Comparison of ENCODE assay signal across 9 cellular contexts in genomic region chr1:22051607-22052114, GRCh38. TPM values are rescaled to one million over a fixed set of nuclear protein-coding genes. Genes with fewer than 3 reads are reported as not detected.
A peak's percentile ranks its signal among the peaks of the same experiment; 100 is the strongest.
DNase-seq lines count a peak whose midpoint lies in the region; ATAC-seq, FAIRE-seq and TF ChIP-seq lines count a peak whose summit lies in the region.
"Had no signal": no experiment of that assay in that cellular context is flagged by ENCODE, and none has a peak within 500 bp of the region (broad histone marks: within the 10 kb centered on the region; RNA-seq: fewer than 3 reads in every experiment).

No MANE protein-coding gene starts in this region.

- no peak for TF ChIP-seq POLR2A in K562 (conservative IDR thresholded peaks at IDR 0.05)

- H4K20me1 ChIP-seq in DOHH2 (ENCODE audit: control insufficient read depth, insufficient read depth, low read depth, low read length) (peaks cover 25% of the 10 kb centered on the region), Loucy (ENCODE audit: insufficient read depth, low read length, poor library complexity, severe bottlenecking) (peaks cover 32% of the 10 kb centered on the region), K562 (replicated peaks; ENCODE audit: control insufficient read depth, insufficient read depth, low read length) (peaks cover 14% of the 10 kb centered on the region)

- BruUV-seq in K562 (replicated peaks; lab: Mats Ljungman, UMichigan) = TSS peak; percentile 78

- no peak for TF ChIP-seq CTCF in DOHH2 (IDR thresholded peaks at IDR 0.05; ENCODE audit: low read depth, low read length, poor library complexity, severe bottlenecking)
- no peak for TF ChIP-seq CTCF in Loucy (conservative IDR thresholded peaks at IDR 0.05; ENCODE audit: low read length)
- TF ChIP-seq CTCF in K562 (IDR thresholded peaks at IDR 0.05 in 2 of 3, conservative IDR thresholded peaks at IDR 0.05 in 1 of 3; ENCODE audit: insufficient read depth in 2 of 3, low read depth in 1 of 3, low read length in 3 of 3) = no peak
- TF ChIP-seq CTCF in neutrophil (IDR thresholded peaks at IDR 0.05) = no peak

- CTCF ChIA-PET in K562 (lab: Yijun Ruan, JAX; ENCODE audit: low intra/inter-chr PET ratio) = no interaction called here

- H3K4me3 ChIP-seq in DOHH2 (ENCODE audit: low read length) (peak overlapping the region; percentile 84), Loucy (ENCODE audit: low read length, poor library complexity, severe bottlenecking) (peak overlapping the region; percentile 76), K562 (peak overlapping the region; percentile 97; the same call in 1 of the 2 replicates), neutrophil (ENCODE audit: low read depth in 1 of 2, low read length in 1 of 2) (peak overlapping the region; percentile 78 to 79)

- 65% methylated on average over 13 of the region's 13 CpGs for WGBS in K562 (ENCODE audit: insufficient coverage, low coverage, missing lambda C conversion rate)

- no peaks in the 10 kb centered on the region for H3K27me3 ChIP-seq in DOHH2 (ENCODE audit: control insufficient read depth, low read length)
- H3K27me3 ChIP-seq in Loucy (ENCODE audit: insufficient read depth, low read length, poor library complexity, severe bottlenecking) = no peaks in the 10 kb centered on the region
- H3K27me3 ChIP-seq in K562 (ENCODE audit: control insufficient read depth in 2 of 2, insufficient read depth in 2 of 2, low read length in 2 of 2) = no peaks in the 10 kb centered on the region
- H3K27me3 ChIP-seq in neutrophil = no peaks in the 10 kb centered on the region
- H3K27me3 ChIP-seq: thyroid gland had no signal

- H3F3A ChIP-seq in DOHH2 (ENCODE audit: control insufficient read depth, insufficient read depth) = no peaks in the 10 kb centered on the region
- no peaks in the 10 kb centered on the region for H3F3A ChIP-seq in Loucy (ENCODE audit: low read depth)

- H3K27ac ChIP-seq in DOHH2 (ENCODE audit: low read depth, low read length) (no peak overlapping the region), K562 (ENCODE audit: extremely low read depth, low read depth, low read length) (peak overlapping the region; percentile 65), neutrophil (peak overlapping the region; percentile 100)

- no peak for TF ChIP-seq EP300 in K562 (IDR thresholded peaks at IDR 0.05; ENCODE audit: low read length)

- peak overlapping the region; percentile 77 for H3K9ac ChIP-seq in Loucy (ENCODE audit: low read depth, low read length, poor library complexity, severe bottlenecking)
- H3K9ac ChIP-seq in K562 (ENCODE audit: insufficient read depth in 1 of 2, low read depth in 2 of 2, low read length in 2 of 2) = peak overlapping the region; percentile 94 to 98; a peak in 3 of 4 replicates

- peaks cover 3% of the 10 kb centered on the region for H3K9me1 ChIP-seq in K562 (ENCODE audit: control insufficient read depth, insufficient read depth, low read length)

- in situ Hi-C loops in K562 (cut with MboI) = no loop called here

- ATAC-seq in K562 = no peak

- POLR2A ChIA-PET in K562 (lab: Yijun Ruan, JAX) = interaction anchor here (0.6 to 5.2 kb wide), 12 partner anchors 9 to 928 kb away, joined by 3 to 47 read pairs (median 4); no protein-coding TSS in a partner anchor

- H3K36me3 ChIP-seq in DOHH2 (ENCODE audit: control insufficient read depth, low read length) (peaks cover 27% of the 10 kb centered on the region), Loucy (ENCODE audit: insufficient read depth, low read length) (no peaks in the 10 kb centered on the region), K562 (ENCODE audit: control insufficient read depth, insufficient read depth, low read length) (peaks cover 24% of the 10 kb centered on the region), neutrophil (peaks cover 4% of the 10 kb centered on the region)
- H3K36me3 ChIP-seq: thyroid gland had no signal

- intact Hi-C loops in K562 (cut with micrococcal nuclease) = loop anchor here (1.0 kb wide), 1 partner anchor 26 kb away; no protein-coding TSS in a partner anchor

- no peak for TF ChIP-seq RAD21 in K562 (CRISPR knock-in tag; conservative IDR thresholded peaks at IDR 0.05 in 1 of 2, IDR thresholded peaks at IDR 0.05 in 1 of 2)

- DNase-seq in K562 (ENCODE audit: extremely low read depth in 1 of 4, low spot score in 3 of 4) (peak in 2 of 4 experiments; percentile 42 to 55), DMS153 (lab: John Stamatoyannopoulos, UW) (no peak), SKM-1 (lab: John Stamatoyannopoulos, UW; ENCODE audit: unreplicated experiment) (no peak), NCI-H2107 (lab: John Stamatoyannopoulos, UW) (no peak), NCI-H1417 treated with DMSO at 0.1 percent for 48 hours (lab: John Stamatoyannopoulos, UW) (no peak)

- H3K79me2 ChIP-seq in DOHH2 (ENCODE audit: control insufficient read depth, low read length) (peaks cover 41% of the 10 kb centered on the region), Loucy (ENCODE audit: insufficient read depth, low read length) (peaks cover 44% of the 10 kb centered on the region), K562 (ENCODE audit: control insufficient read depth, insufficient read depth, low read length) (peaks cover 44% of the 10 kb centered on the region)

- H3K9me2 ChIP-seq in DOHH2 (replicated peaks; ENCODE audit: control insufficient read depth, low read length) = no peaks in the 10 kb centered on the region
- H3K9me2 ChIP-seq in Loucy (replicated peaks; ENCODE audit: low read depth, low read length) = no peaks in the 10 kb centered on the region

- no peak for FAIRE-seq in K562 (lab: Jason Lieb, UNC)

- H3K9me3 ChIP-seq in DOHH2 (ENCODE audit: control insufficient read depth, insufficient read depth, low read length) (no peaks in the 10 kb centered on the region), Loucy (ENCODE audit: insufficient read depth, low read depth, low read length) (no peaks in the 10 kb centered on the region), K562 (replicated peaks; ENCODE audit: control insufficient read depth, insufficient read depth, low read depth, low read length) (peaks cover 2% of the 10 kb centered on the region; the same call in 1 of the 2 replicates), neutrophil (no peaks in the 10 kb centered on the region)
- H3K9me3 ChIP-seq: thyroid gland had no signal

- peak overlapping the region; percentile 57 for H3K4me2 ChIP-seq in DOHH2 (ENCODE audit: low read length)
- H3K4me2 ChIP-seq in Loucy (ENCODE audit: low read depth, low read length, poor library complexity, severe bottlenecking) = peak overlapping the region; percentile 69
- peak overlapping the region; percentile 99 for H3K4me2 ChIP-seq in K562 (ENCODE audit: insufficient read depth, low read length)

- no peak overlapping the region for H2AFZ ChIP-seq in Loucy (ENCODE audit: low read length)
- H2AFZ ChIP-seq in K562 (ENCODE audit: low read depth, low read length) = peak overlapping the region; percentile 95

- H3K4me1 ChIP-seq in DOHH2 (ENCODE audit: control insufficient read depth, low read length) = peaks cover 33% of the 10 kb centered on the region
- H3K4me1 ChIP-seq in Loucy (ENCODE audit: insufficient read depth, low read length, poor library complexity, severe bottlenecking) = peaks cover 27% of the 10 kb centered on the region
- H3K4me1 ChIP-seq in K562 (replicated peaks in 1 of 2; ENCODE audit: control insufficient read depth in 2 of 2, insufficient read depth in 2 of 2, low read length in 2 of 2) = peaks cover 33 to 35% of the 10 kb centered on the region in 2 experiments
- H3K4me1 ChIP-seq in neutrophil (ENCODE audit: control insufficient read depth in 1 of 2, insufficient read depth in 1 of 2, low read depth in 1 of 2, low read length in 1 of 2) = peaks cover 53 to 58% of the 10 kb centered on the region in 2 experiments

TF ChIP-seq in K562, 482 proteins besides CTCF, POLR2A, EP300 and RAD21 (continues in another document):
- TF ChIP-seq CHD4 (IDR thresholded peaks at IDR 0.05; ENCODE audit: insufficient read depth, insufficient replicate concordance, low read depth, low read length, poor library complexity, severe bottlenecking) (peak; percentile 56), PRPF4 (IDR thresholded peaks at IDR 0.05; ENCODE audit: insufficient read depth, low read depth, low read length, poor library complexity, severe bottlenecking) (no peak)

RNA-seq across cellular contexts. Expression of gene CDC42, which starts 0.8 kb away (rescaled TPM):
- total RNA-seq in K562 (2011; cell fraction: chromatin; rRNA removed; ENCODE audit: low replicate concordance) = 27.3 and 52.8 TPM in 2 replicates
- 16.5 and 16.7 TPM in 2 replicates for total RNA-seq in K562 (2011; cell fraction: nucleolus; rRNA removed)
- 28.4 and 33.8 TPM in 2 replicates for total RNA-seq in K562 (2011; cell fraction: nucleoplasm; rRNA removed)
- 186 and 222 TPM in 2 replicates for total RNA-seq in K562 (2014; rRNA removed)
- total RNA-seq in K562 (2014; rRNA removed; fragmentation: Illumina TruSeq; extraction: Trizol) = 370 and 448 TPM in 2 replicates
- total RNA-seq in K562 (2015; rRNA removed; fragmentation: Illumina TruSeq; extraction: Trizol) = 313 and 336 TPM in 2 replicates
- total RNA-seq in K562 (2021) = 242 and 247 TPM in 2 replicates
- polyA plus RNA-seq in K562 (2011; rRNA removed) = 331 and 398 TPM in 2 replicates
- 104 and 188 TPM in 2 replicates for polyA plus RNA-seq in K562 (2011; cell fraction: cytosol; rRNA removed)
- 43.4 and 84.2 TPM in 2 replicates for polyA plus RNA-seq in K562 (2011; cell fraction: nucleus; rRNA removed)
- 204 and 451 TPM in 2 replicates for polyA plus RNA-seq in K562 (2012)
- 345 and 351 TPM in 2 replicates for polyA plus RNA-seq in K562 (2014; fragmentation: Illumina TruSeq; extraction: Trizol)
- polyA plus RNA-seq in K562 (2014; fragmentation: Nextera tagmentation; extraction: Ambion mirVana) = 100 to 1,000 TPM; 230 to 325 TPM
- 192 and 212 TPM in 2 replicates for polyA plus RNA-seq in K562 (2014; rRNA removed)
- 345 and 401 TPM in 2 replicates for polyA minus RNA-seq in K562 (2011; rRNA and poly(A)+ RNA removed)
- polyA minus RNA-seq in K562 (2011; cell fraction: cytosol; rRNA and poly(A)+ RNA removed) = 105 and 170 TPM in 2 replicates
- polyA minus RNA-seq in K562 (2011; cell fraction: nucleus; rRNA and poly(A)+ RNA removed) = 11.2 and 35.4 TPM in 2 replicates

RNA-seq across cellular contexts. Expression of gene CELA3A, which starts 50.2 kb away (rescaled TPM):
- total RNA-seq in K562 (2011; cell fraction: chromatin; rRNA removed; ENCODE audit: low replicate concordance) = not detected in 2 replicates
- not detected in 2 replicates for total RNA-seq in K562 (2011; cell fraction: nucleolus; rRNA removed)
- not detected in 2 replicates for total RNA-seq in K562 (2011; cell fraction: nucleoplasm; rRNA removed)
- total RNA-seq in K562 (2014; rRNA removed) (not detected in 2 replicates), K562 (2014; rRNA removed; fragmentation: Illumina TruSeq; extraction: Trizol) (not detected in 2 replicates), K562 (2015; rRNA removed; fragmentation: Illumina TruSeq; extraction: Trizol) (not detected in 2 replicates), K562 (2021) (5.4 and 5.7 TPM in 2 replicates)
- polyA plus RNA-seq in K562 (2011; rRNA removed) (not detected in 2 replicates), K562 (2014; fragmentation: Illumina TruSeq; extraction: Trizol) (not detected in 2 replicates), K562 (2014; fragmentation: Nextera tagmentation; extraction: Ambion mirVana) (not detected), K562 (2014; rRNA removed) (not detected in 2 replicates)
- not detected in 2 replicates for polyA plus RNA-seq in K562 (2011; cell fraction: cytosol; rRNA removed)
- not detected in 2 replicates for polyA plus RNA-seq in K562 (2011; cell fraction: nucleus; rRNA removed)
- polyA plus RNA-seq in K562 (2012) = not detected in 2 replicates
- not detected in 2 replicates for polyA minus RNA-seq in K562 (2011; rRNA and poly(A)+ RNA removed)
- not detected in 2 replicates for polyA minus RNA-seq in K562 (2011; cell fraction: cytosol; rRNA and poly(A)+ RNA removed)
- not detected in 2 replicates for polyA minus RNA-seq in K562 (2011; cell fraction: nucleus; rRNA and poly(A)+ RNA removed)
- total RNA-seq: thyroid gland had no signal
